In the genomic region with DNA sequence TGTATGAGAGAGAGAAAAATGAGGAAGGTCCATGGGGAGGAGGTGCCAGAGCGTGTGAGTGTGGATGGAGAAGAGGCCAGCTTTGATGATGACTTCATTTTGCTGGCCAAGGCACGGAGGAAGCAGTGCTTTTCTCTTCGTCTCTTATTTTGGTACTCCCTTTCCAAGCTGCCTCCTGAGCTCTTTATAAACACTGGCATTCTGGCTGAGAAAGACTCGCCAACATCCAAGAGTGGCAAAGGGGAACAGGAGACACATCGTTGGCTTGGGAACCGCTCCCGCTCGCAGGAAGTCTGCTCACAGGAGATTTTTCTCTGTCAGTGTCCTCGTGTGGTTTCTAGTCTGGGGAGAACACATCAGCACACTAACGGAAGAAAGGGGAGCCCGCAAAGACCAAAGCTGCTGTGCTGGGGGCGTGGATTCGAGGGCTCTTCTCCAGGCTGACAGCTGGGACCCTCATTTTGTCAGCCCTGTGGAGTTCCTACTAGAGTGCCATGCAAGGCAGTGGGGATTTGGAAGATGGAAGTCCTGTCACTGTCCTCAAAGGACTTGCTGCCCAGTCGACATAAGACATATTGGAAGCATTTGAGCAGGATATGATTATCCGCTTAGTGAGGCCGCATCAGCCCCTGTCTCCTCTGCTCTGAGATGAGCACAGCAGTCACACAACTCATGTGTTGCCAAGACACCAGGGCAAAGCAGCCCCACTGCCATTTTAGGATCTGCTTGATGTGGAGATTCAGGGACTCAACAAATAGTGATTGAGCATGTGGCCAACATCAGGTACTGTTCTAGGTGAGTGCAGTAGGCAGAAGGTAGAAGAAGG, we compare ENCODE assay signal across 11 cellular contexts. TPM values are rescaled to one million over a fixed set of nuclear protein-coding genes. Genes with fewer than 3 reads are reported as not detected.
DNase-seq lines count a peak whose midpoint lies in the region; ATAC-seq and TF ChIP-seq lines count a peak whose summit lies in the region.
"Had no signal": no experiment of that assay in that cellular context is flagged by ENCODE, and none has a peak within 500 bp of the region (broad histone marks: within the 10 kb centered on the region; RNA-seq: fewer than 3 reads in every experiment).

No MANE protein-coding gene starts in this region.

- no peak for TF ChIP-seq CTCF in lung (IDR thresholded peaks at IDR 0.05; ENCODE audit: control extremely low read depth, extremely low read depth)
- TF ChIP-seq CTCF in upper lobe of right lung (IDR thresholded peaks at IDR 0.05) = no peak

- no peak overlapping the region for H2BK15ac ChIP-seq in mesendoderm (replicated peaks; ENCODE audit: low read depth)

- no peaks in the 10 kb centered on the region for H3K79me2 ChIP-seq in mesendoderm (ENCODE audit: control insufficient read depth, insufficient read depth, low read length)

- no peak overlapping the region for H3K18ac ChIP-seq in mesendoderm (ENCODE audit: low read length)

- H3K27ac ChIP-seq in lung (ENCODE audit: low read depth in 1 of 2, low read length in 1 of 2) (peak overlapping the region; percentile 14 to 49), upper lobe of right lung (peak overlapping the region; percentile 8), mesendoderm (ENCODE audit: low read depth, low read length) (no peak overlapping the region)

- H3K36me3 ChIP-seq in lung (ENCODE audit: control insufficient read depth in 2 of 2, insufficient read depth in 2 of 2, low read length in 2 of 2) = no peaks in the 10 kb centered on the region
- H3K36me3 ChIP-seq in upper lobe of right lung = no peaks in the 10 kb centered on the region
- H3K36me3 ChIP-seq in mesendoderm (ENCODE audit: control insufficient read depth, insufficient read depth, low read length) = no peaks in the 10 kb centered on the region

- H2AK5ac ChIP-seq in mesendoderm (ENCODE audit: low read length) = no peak overlapping the region

- 29 to 55% methylated on average over 16 of the region's 16 CpGs for WGBS in lung, 2 donors
- no CpG with 5 or more reads among the region's 16 CpGs for WGBS in mesendoderm (ENCODE audit: extremely low coverage, insufficient coverage, low lambda C conversion rate)

- H3K4me3 Mint-ChIP-seq in activated T-cell treated with anti-CD3 and anti-CD28 coated beads, Interleukin-2, amount 50 U/mL, for 4 hours = peak overlapping the region; percentile 22
- H3K4me3 Mint-ChIP-seq: CD8-positive, alpha-beta memory T cell had no signal

- H4K8ac ChIP-seq in mesendoderm (ENCODE audit: low read depth, low read length) = no peak overlapping the region

- H3K4me1 ChIP-seq in lung (ENCODE audit: control insufficient read depth in 2 of 2, insufficient read depth in 2 of 2, low read length in 2 of 2) (peaks cover 0 to 23% of the 10 kb centered on the region in 2 donors), upper lobe of right lung (peaks cover 27% of the 10 kb centered on the region), mesendoderm (ENCODE audit: control insufficient read depth, low read depth, low read length) (no peaks in the 10 kb centered on the region)

- ATAC-seq in activated T-cell treated with anti-CD3 and anti-CD28 coated beads, Interleukin-2, amount 50 U/mL, for 4 hours = no peak
- ATAC-seq in lung (ENCODE audit: insufficient read depth, low FRiP score) (no peak), upper lobe of right lung (peak; percentile 27), GM19351 (IDR thresholded peaks at IDR 0.05; ENCODE audit: unreplicated experiment) (no peak)

- H3K27me3 Mint-ChIP-seq in activated T-cell treated with anti-CD3 and anti-CD28 coated beads, Interleukin-2, amount 50 U/mL, for 4 hours (ENCODE audit: low read depth) = no peaks in the 10 kb centered on the region

- no peak overlapping the region for H3K9ac ChIP-seq in mesendoderm (ENCODE audit: low read length)

- H3K56ac ChIP-seq in mesendoderm (ENCODE audit: low read length) = no peak overlapping the region

- no peak overlapping the region for H3K4me2 ChIP-seq in mesendoderm (ENCODE audit: low read length)
- H3K4me2 ChIP-seq: smooth muscle cell had no signal

- intact Hi-C loops in upper lobe of right lung (cut with DNase I) = no loop called here

- no peaks in the 10 kb centered on the region for H3K9me3 Mint-ChIP-seq in activated T-cell treated with anti-CD3 and anti-CD28 coated beads, Interleukin-2, amount 50 U/mL, for 4 hours
- H3K9me3 Mint-ChIP-seq: CD8-positive, alpha-beta memory T cell had no signal

- no peak overlapping the region for H4K5ac ChIP-seq in mesendoderm (ENCODE audit: low read length)

- H2BK120ac ChIP-seq in mesendoderm (ENCODE audit: low read depth, low read length) = no peak overlapping the region

- H3K4ac ChIP-seq in mesendoderm (ENCODE audit: low read depth, low read length) = no peak overlapping the region

- H2BK5ac ChIP-seq in mesendoderm (ENCODE audit: low read length) = no peak overlapping the region

- H3K23ac ChIP-seq in mesendoderm (ENCODE audit: low read length) = no peak overlapping the region

- no peaks in the 10 kb centered on the region for H3K36me3 Mint-ChIP-seq in activated T-cell treated with anti-CD3 and anti-CD28 coated beads, Interleukin-2, amount 50 U/mL, for 4 hours (ENCODE audit: insufficient read depth)
- H3K36me3 Mint-ChIP-seq: CD8-positive, alpha-beta memory T cell had no signal

- H3K9me3 ChIP-seq in lung (ENCODE audit: control insufficient read depth in 2 of 2, insufficient read depth in 1 of 2, low read length in 1 of 2) (no peaks in the 10 kb centered on the region), upper lobe of right lung (no peaks in the 10 kb centered on the region)

- H3K79me1 ChIP-seq in mesendoderm (ENCODE audit: low read length) = no peaks in the 10 kb centered on the region

- DNase-seq in activated T-cell treated with anti-CD3 and anti-CD28 coated beads, Interleukin-2, amount 50 U/mL, for 4 hours = no peak
- DNase-seq in activated T-cell treated with anti-CD3 and anti-CD28 coated beads, Interleukin-2, amount 50 U/mL, for 1 hour = no peak
- peak in 47 of 58 donors; percentile 10 to 87 (median 54) for DNase-seq in anterior cingulate cortex (lab: John Stamatoyannopoulos, UW)
- no peak for DNase-seq in lung (ENCODE audit: low spot score)
- DNase-seq in upper lobe of right lung = no peak
- no peak for DNase-seq in activated gamma-delta T cell (lab: John Stamatoyannopoulos, UW)
- DNase-seq in mesendoderm = no peak
- DNase-seq: activated CD4-positive, CD25-positive, alpha-beta regulatory T cell treated with anti-CD3 and anti-CD28 coated beads, Interleukin-2, amount 50 U/mL, for 72 hours had no signal

- peaks cover 20% of the 10 kb centered on the region for H3K4me1 Mint-ChIP-seq in activated T-cell treated with anti-CD3 and anti-CD28 coated beads, Interleukin-2, amount 50 U/mL, for 4 hours (ENCODE audit: low read depth)

- H3K4me3 ChIP-seq in lung (no peak overlapping the region), upper lobe of right lung (no peak overlapping the region), mesendoderm (ENCODE audit: low read length) (no peak overlapping the region)
- H3K4me3 ChIP-seq: smooth muscle cell had no signal

- no peaks in the 10 kb centered on the region for H3K27me3 ChIP-seq in lung (ENCODE audit: control insufficient read depth, insufficient read depth)
- H3K27me3 ChIP-seq in upper lobe of right lung = no peaks in the 10 kb centered on the region
- no peaks in the 10 kb centered on the region for H3K27me3 ChIP-seq in mesendoderm (ENCODE audit: insufficient read depth, low read length, poor library complexity)

RNA-seq across cellular contexts. Expression of gene SEMA4B, which starts 8.0 kb away (rescaled TPM):
- total RNA-seq in activated T-cell treated with anti-CD3 and anti-CD28 coated beads, Interleukin-2, amount 50 U/mL, for 4 hours = 1 to 10 TPM; 4.7 to 8.2 (median 7.7) TPM
- total RNA-seq in lung = 10 to 100 TPM; 59.1 to 87.5 TPM
- 10 to 100 TPM; 24.0 to 80.4 TPM for polyA plus RNA-seq in lung
- total RNA-seq in upper lobe of right lung = 48.7 TPM
- 14.6 TPM for polyA plus RNA-seq in mesendoderm (2013, experiment 1 of 2)
- 14.6 TPM for polyA plus RNA-seq in mesendoderm (2013, experiment 2 of 2)

RNA-seq across cellular contexts. Expression of gene CIB1, which starts 40.6 kb away (rescaled TPM):
- 100 to 1,000 TPM; 130 to 158 (median 151) TPM for total RNA-seq in activated T-cell treated with anti-CD3 and anti-CD28 coated beads, Interleukin-2, amount 50 U/mL, for 4 hours
- total RNA-seq in lung (100 to 1,000 TPM in 1 of 2 donors, 10 to 100 TPM in 1; 38.2 to 116 TPM), upper lobe of right lung (62.8 TPM)
- polyA plus RNA-seq in lung = 100 to 1,000 TPM; 142 to 189 TPM
- polyA plus RNA-seq in mesendoderm (2013, experiment 1 of 2) = 24.0 TPM
- 23.4 TPM for polyA plus RNA-seq in mesendoderm (2013, experiment 2 of 2)

RNA-seq across cellular contexts. Expression of gene GDPGP1, which starts 40.8 kb away (rescaled TPM):
- total RNA-seq in activated T-cell treated with anti-CD3 and anti-CD28 coated beads, Interleukin-2, amount 50 U/mL, for 4 hours = 10 to 100 TPM; 11.4 to 12.9 (median 11.9) TPM
- total RNA-seq in lung = 10 to 100 TPM in 1 of 2 donors, 1 to 10 TPM in 1; 6.0 to 11.0 TPM
- 1 to 10 TPM; 3.4 to 4.4 TPM for polyA plus RNA-seq in lung
- 11.2 TPM for total RNA-seq in upper lobe of right lung
- 1.1 TPM for polyA plus RNA-seq in mesendoderm (2013, experiment 1 of 2)
- 1.1 TPM for polyA plus RNA-seq in mesendoderm (2013, experiment 2 of 2)

RNA-seq across cellular contexts. Expression of gene TTLL13, which starts 56.2 kb away (rescaled TPM):
- under 1 TPM in 2 of 3 donors, not detected in 1; 0.19 to 0.95 TPM for total RNA-seq in activated T-cell treated with anti-CD3 and anti-CD28 coated beads, Interleukin-2, amount 50 U/mL, for 4 hours
- total RNA-seq in lung (1 to 10 TPM in 1 of 2 donors, under 1 TPM in 1; 0.34 to 1.4 TPM), upper lobe of right lung (not detected)
- under 1 TPM; 0.11 to 0.12 TPM for polyA plus RNA-seq in lung
- polyA plus RNA-seq in mesendoderm (2013, experiment 1 of 2) = not detected
- polyA plus RNA-seq in mesendoderm (2013, experiment 2 of 2) = 0.01 TPM

Comparison
In these comparisons a context has a peak if more than half of its experiments do, and no peak if none do; other contexts are left out.
1. DNase-seq: peak in anterior cingulate cortex (47 of 58); none in activated T-cell treated with anti-CD3 and anti-CD28 coated beads, Interleukin-2, amount 50 U/mL, for 4 hours (single experiment), activated T-cell treated with anti-CD3 and anti-CD28 coated beads, Interleukin-2, amount 50 U/mL, for 1 hour (single experiment), lung (single experiment), upper lobe of right lung (single experiment), activated gamma-delta T cell (single experiment) and mesendoderm (single experiment).